ENCODE assay signal across 8 cellular contexts in the genomic region with DNA sequence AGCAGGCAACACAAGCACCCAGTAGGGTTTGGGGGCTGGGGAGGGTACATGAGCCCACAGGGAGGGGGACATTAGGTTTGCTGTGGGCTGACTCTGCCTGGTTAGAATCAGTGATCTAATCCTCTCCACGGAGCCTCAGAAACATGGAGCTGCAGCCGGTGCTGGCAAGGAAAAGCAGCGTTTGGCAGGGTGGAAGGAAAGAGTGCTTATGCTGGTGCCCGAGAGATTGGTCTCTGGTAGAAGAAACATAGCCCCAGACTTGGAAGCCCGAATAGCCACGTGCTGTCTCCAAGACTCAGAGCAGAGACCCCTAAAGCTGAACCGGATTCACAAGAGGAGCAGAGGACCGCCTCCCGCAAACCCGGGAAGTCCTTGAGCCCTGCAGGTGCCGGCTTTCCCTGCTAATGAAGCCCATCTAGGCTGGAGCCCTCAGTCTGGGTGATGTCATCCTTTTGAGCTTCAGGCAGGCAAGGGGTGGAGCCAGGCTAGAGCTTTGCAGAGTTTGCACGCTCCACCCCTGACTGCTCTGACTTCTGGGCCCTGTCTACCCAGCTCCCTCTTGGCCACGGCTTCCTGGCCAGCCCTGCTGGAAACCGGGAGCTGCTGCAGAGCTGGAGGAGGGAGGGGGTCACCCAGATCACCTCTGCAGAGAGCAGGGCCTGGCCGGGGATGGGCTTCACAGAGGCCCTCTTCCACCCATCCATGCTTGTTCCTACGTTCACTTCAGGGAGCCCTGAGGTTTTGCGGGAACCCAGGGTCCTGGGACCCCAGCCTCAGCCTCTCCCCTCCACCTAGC. TPM values are rescaled to one million over a fixed set of nuclear protein-coding genes. Genes with fewer than 3 reads are reported as not detected.
DNase-seq lines count a peak whose midpoint lies in the region; ATAC-seq and TF ChIP-seq lines count a peak whose summit lies in the region.

No MANE protein-coding gene starts in this region.

- TF ChIP-seq CTCF in Calu3 (IDR thresholded peaks at IDR 0.05; ENCODE audit: unreplicated experiment) (no peak), NB4 (IDR thresholded peaks at IDR 0.05; ENCODE audit: low read depth, low read length) (no peak), upper lobe of right lung (IDR thresholded peaks at IDR 0.05) (no peak)

- no peaks in the 10 kb centered on the region for H3K9me3 ChIP-seq in upper lobe of right lung

- DNase-seq in Calu3 (peak; percentile 57), H4 (ENCODE audit: low spot score) (peak; percentile 91), NB4 (ENCODE audit: low read depth) (peak; percentile 63), anterior cingulate cortex (lab: John Stamatoyannopoulos, UW) (peak in 53 of 58 donors; percentile 33 to 89 (median 75)), left cardiac atrium (peak; percentile 90), pons (ENCODE audit: low spot score) (peak; percentile 78), upper lobe of right lung (peak; percentile 81)

- peaks cover 5% of the 10 kb centered on the region for H3K36me3 Mint-ChIP-seq in Calu3 (ENCODE audit: insufficient read depth, unreplicated experiment)
- peaks cover 1% of the 10 kb centered on the region for H3K36me3 Mint-ChIP-seq in T-helper 1 cell treated with Interleukin-12 subunit alpha and Interleukin-12 subunit beta and Interleukin-4 antibody, amounts not matched to agents 30 μg/mL and 1 μg/mL, for 36 hours (ENCODE audit: low read depth)

- peaks cover 26% of the 10 kb centered on the region for H3K4me1 ChIP-seq in upper lobe of right lung

- peaks cover 10% of the 10 kb centered on the region for H3K27me3 ChIP-seq in upper lobe of right lung

- ATAC-seq in left cardiac atrium (peak; percentile 85 to 89), upper lobe of right lung (peak; percentile 80)

- BruUV-seq in Calu3 (replicated peaks; lab: Mats Ljungman, UMichigan), result no TSS peak

- CTCF ChIA-PET in Calu3 (lab: Charles Lee), result interaction anchor here (0.6 to 1.0 kb wide), 3 partner anchors 16 to 106 kb away, joined by 3 to 4 read pairs (median 3); no protein-coding TSS in a partner anchor

- no peak for TF ChIP-seq POLR2A in NB4 (IDR thresholded peaks at IDR 0.05; ENCODE audit: extremely low read depth, insufficient read length)

- H3K27ac Mint-ChIP-seq in Calu3 (ENCODE audit: unreplicated experiment), result no peak overlapping the region
- H3K27ac Mint-ChIP-seq in T-helper 1 cell treated with Interleukin-12 subunit alpha and Interleukin-12 subunit beta and Interleukin-4 antibody, amounts not matched to agents 30 μg/mL and 1 μg/mL, for 36 hours, result peak overlapping the region; percentile 68

- H3K27ac ChIP-seq in upper lobe of right lung, result peak overlapping the region; percentile 49

- H3K4me3 ChIP-seq in NB4 (ENCODE audit: low read depth, low read length) (no peak overlapping the region), upper lobe of right lung (peak overlapping the region; percentile 21)

- H3K27me3 Mint-ChIP-seq in Calu3 (ENCODE audit: unreplicated experiment), result peaks cover 55% of the 10 kb centered on the region
- H3K27me3 Mint-ChIP-seq in T-helper 1 cell treated with Interleukin-12 subunit alpha and Interleukin-12 subunit beta and Interleukin-4 antibody, amounts not matched to agents 30 μg/mL and 1 μg/mL, for 36 hours (ENCODE audit: low read depth), result peaks cover 25% of the 10 kb centered on the region

- peaks cover 2% of the 10 kb centered on the region for H3K9me3 Mint-ChIP-seq in Calu3 (ENCODE audit: low read depth, unreplicated experiment)
- no peaks in the 10 kb centered on the region for H3K9me3 Mint-ChIP-seq in T-helper 1 cell treated with Interleukin-12 subunit alpha and Interleukin-12 subunit beta and Interleukin-4 antibody, amounts not matched to agents 30 μg/mL and 1 μg/mL, for 36 hours

- H3K4me1 Mint-ChIP-seq in Calu3 (ENCODE audit: low read depth, unreplicated experiment), result no peaks in the 10 kb centered on the region
- peaks cover 35% of the 10 kb centered on the region for H3K4me1 Mint-ChIP-seq in T-helper 1 cell treated with Interleukin-12 subunit alpha and Interleukin-12 subunit beta and Interleukin-4 antibody, amounts not matched to agents 30 μg/mL and 1 μg/mL, for 36 hours (ENCODE audit: low read depth)

- H3K4me3 Mint-ChIP-seq in Calu3 (ENCODE audit: low read depth, unreplicated experiment), result no peak overlapping the region
- peak overlapping the region; percentile 27 for H3K4me3 Mint-ChIP-seq in T-helper 1 cell treated with Interleukin-12 subunit alpha and Interleukin-12 subunit beta and Interleukin-4 antibody, amounts not matched to agents 30 μg/mL and 1 μg/mL, for 36 hours

- intact Hi-C loops in Calu3 (cut with micrococcal nuclease; ENCODE audit: unreplicated experiment), result no loop called here
- intact Hi-C loops in left cardiac atrium (cut with DNase I), result no loop called here
- intact Hi-C loops in upper lobe of right lung (cut with DNase I), result no loop called here

- H3K36me3 ChIP-seq in upper lobe of right lung, result no peaks in the 10 kb centered on the region

RNA-seq across cellular contexts. Expression of a gene that starts 35.0 kb away (rescaled TPM):
- total RNA-seq in Calu3 (2022) (0.22 TPM in 1 of 2 replicates, not detected in the other), left cardiac atrium (10 to 100 TPM; 28.2 to 31.0 TPM), upper lobe of right lung (26.9 TPM)
- total RNA-seq in H4 (2014; rRNA removed; shearing (Covaris generic)), result 49.5 and 66.0 TPM in 2 replicates

Comparison
In these comparisons a context has a peak if more than half of its experiments do, and no peak if none do; other contexts are left out.
1. RNA of a gene that starts 35.0 kb away (total RNA-seq): 49.5 to 66.0 TPM in H4, 28.2 to 31.0 TPM in left cardiac atrium and 26.9 TPM in upper lobe of right lung (single experiment); 0.22 TPM in Calu3; every median in the first group is over 10 times any median in the second.
2. Peak in every context shown above with its lines, with median percentiles within 50 percentile points of each other: DNase-seq.